Comparison of ENCODE assay signal across 8 cellular contexts in genomic region chr9:34376596-34377401, GRCh38. TPM values are rescaled to one million over a fixed set of nuclear protein-coding genes. Genes with fewer than 3 reads are reported as not detected.
DNase-seq lines count a peak whose midpoint lies in the region; ATAC-seq and TF ChIP-seq lines count a peak whose summit lies in the region.

MYORG (minus strand) TSS chr9:34376898; CDS start chr9:34372943, 3,955 bp downstream.

- H3K4me1 ChIP-seq in right cardiac atrium (ENCODE audit: control insufficient read depth, insufficient read depth, low read length) (peaks cover 2% of the 10 kb centered on the region), uterus (peaks cover 0 to 4% of the 10 kb centered on the region in 2 donors)

- TF ChIP-seq CTCF in uterus (IDR thresholded peaks at IDR 0.05), result no peak

- under 1% methylated on average over 54 of the region's 54 CpGs for WGBS in right cardiac atrium

- peak within 1 kb of the TSS; percentile 88 for H3K4me3 Mint-ChIP-seq in T-helper 1 cell treated with Interleukin-12 subunit alpha and Interleukin-12 subunit beta and Interleukin-4 antibody, amounts not matched to agents 30 μg/mL and 1 μg/mL, for 36 hours

- H3K9me3 Mint-ChIP-seq in T-helper 1 cell treated with Interleukin-12 subunit alpha and Interleukin-12 subunit beta and Interleukin-4 antibody, amounts not matched to agents 30 μg/mL and 1 μg/mL, for 36 hours, result no peaks in the 10 kb centered on the region

- intact Hi-C loops in right cardiac atrium (cut with DNase I), result loop anchor here in 1 of 4 donors (5.0 kb wide), 1 partner anchor 44 kb away; no protein-coding TSS in a partner anchor
- intact Hi-C loops in uterus (cut with DNase I; ENCODE audit: low total_unique reads), result no loop called here

- H3K27ac Mint-ChIP-seq in T-helper 1 cell treated with Interleukin-12 subunit alpha and Interleukin-12 subunit beta and Interleukin-4 antibody, amounts not matched to agents 30 μg/mL and 1 μg/mL, for 36 hours, result peak within 1 kb of the TSS; percentile 68

- H3K27me3 ChIP-seq in right cardiac atrium (ENCODE audit: control insufficient read depth, insufficient read depth), result no peaks in the 10 kb centered on the region
- H3K27me3 ChIP-seq in uterus, result no peaks in the 10 kb centered on the region

- H3K27ac ChIP-seq in angular gyrus (ENCODE audit: low read depth, low read length) (peak within 1 kb of the TSS; percentile 83), right cardiac atrium (ENCODE audit: low read length) (peak within 1 kb of the TSS; percentile 37), uterus (peak within 1 kb of the TSS; percentile 64 to 66)

- no peaks in the 10 kb centered on the region for H3K9me3 ChIP-seq in right cardiac atrium (ENCODE audit: control insufficient read depth, low read length)
- H3K9me3 ChIP-seq in uterus, result no peaks in the 10 kb centered on the region

- no peaks in the 10 kb centered on the region for H3K36me3 Mint-ChIP-seq in T-helper 1 cell treated with Interleukin-12 subunit alpha and Interleukin-12 subunit beta and Interleukin-4 antibody, amounts not matched to agents 30 μg/mL and 1 μg/mL, for 36 hours (ENCODE audit: low read depth)

- peak; percentile 33 for TF ChIP-seq POLR2A in GM15510 (IDR thresholded peaks at IDR 0.05; ENCODE audit: borderline replicate concordance, extremely low read depth, insufficient read length)
- TF ChIP-seq POLR2A in uterus (IDR thresholded peaks at IDR 0.05), result peak; percentile 46 to 51

- peaks cover 9% of the 10 kb centered on the region for H3K27me3 Mint-ChIP-seq in T-helper 1 cell treated with Interleukin-12 subunit alpha and Interleukin-12 subunit beta and Interleukin-4 antibody, amounts not matched to agents 30 μg/mL and 1 μg/mL, for 36 hours (ENCODE audit: low read depth)

- peaks cover 32% of the 10 kb centered on the region for H3K4me1 Mint-ChIP-seq in T-helper 1 cell treated with Interleukin-12 subunit alpha and Interleukin-12 subunit beta and Interleukin-4 antibody, amounts not matched to agents 30 μg/mL and 1 μg/mL, for 36 hours (ENCODE audit: low read depth)

- ATAC-seq in HG02870 (IDR thresholded peaks at IDR 0.05; ENCODE audit: unreplicated experiment) (peak; percentile 74), right cardiac atrium (peak; percentile 86 to 87)

- no peaks in the 10 kb centered on the region for H3K36me3 ChIP-seq in uterus

- DNase-seq in NCI-H1694 (lab: John Stamatoyannopoulos, UW) (peak; percentile 96), right cardiac atrium (peak; percentile 92 to 97 (median 96)), pulmonary artery endothelial cell (ENCODE audit: low read depth, low spot score) (peak; percentile 49), uterus (peak; percentile 90 to 91)

- H3K4me3 ChIP-seq in right cardiac atrium (ENCODE audit: low read length) (peak within 1 kb of the TSS; percentile 67), uterus (peak within 1 kb of the TSS; percentile 53 to 64)

RNA-seq across cellular contexts. Expression of gene MYORG, which starts in this region (rescaled TPM):
- total RNA-seq in right cardiac atrium (1 to 10 TPM; 4.6 to 5.2 (median 4.8) TPM), pulmonary artery endothelial cell (3.5 and 5.7 TPM in 2 replicates), uterus (1 to 10 TPM in 3 of 4 donors, under 1 TPM in 1; under 0.01 to 6.6 (median 2.3) TPM)
- 1.9 TPM for polyA plus RNA-seq in right cardiac atrium

Comparison
In these comparisons a context has a peak if more than half of its experiments do, and no peak if none do; other contexts are left out.
1. Peak in every context shown above with its lines: DNase-seq, ATAC-seq, H3K4me3 ChIP-seq and H3K27ac ChIP-seq.